16 cellular contexts compared by ENCODE assay signal in genomic region chr17:8069587-8069860, GRCh38. TPM values are rescaled to one million over a fixed set of nuclear protein-coding genes. Genes with fewer than 3 reads are reported as not detected.
A peak's percentile ranks its signal among the peaks of the same experiment; 100 is the strongest.
DNase-seq lines count a peak whose midpoint lies in the region; ATAC-seq and TF ChIP-seq lines count a peak whose summit lies in the region.
"Had no signal": no experiment of that assay in that cellular context is flagged by ENCODE, and none has a peak within 500 bp of the region (broad histone marks: within the 10 kb centered on the region; RNA-seq: fewer than 3 reads in every experiment).

No MANE protein-coding gene starts in this region.

- H3K27ac ChIP-seq in 22Rv1 (peak overlapping the region; percentile 100), sigmoid colon (peak overlapping the region in 3 of 4 donors; percentile 29 to 42 (median 32))
- H3K27ac ChIP-seq: C4-2B, KMS-11 had no signal

- H3K27me3 Mint-ChIP-seq in activated CD4-positive, alpha-beta T cell treated with anti-CD3 and anti-CD28 coated beads for 36 hours = peaks cover 26% of the 10 kb centered on the region
- peaks cover 40 to 61% of the 10 kb centered on the region in 2 donors for H3K27me3 Mint-ChIP-seq in effector memory CD8-positive, alpha-beta T cell

- no peak for TF ChIP-seq EP300 in sigmoid colon (IDR thresholded peaks at IDR 0.05)

- peaks cover 16 to 50% (median 39%) of the 10 kb centered on the region in 3 donors for H3K27me3 ChIP-seq in sigmoid colon

- peaks cover 0 to 20% (median 17%) of the 10 kb centered on the region in 4 donors for H3K4me1 ChIP-seq in sigmoid colon

- no peak for TF ChIP-seq CTCF in 22Rv1 (IDR thresholded peaks at IDR 0.05)
- TF ChIP-seq CTCF in sigmoid colon (IDR thresholded peaks at IDR 0.05) = no peak
- no peak for TF ChIP-seq CTCF in GM13977 (IDR thresholded peaks at IDR 0.05; ENCODE audit: extremely low read depth, insufficient read depth, missing control alignments)

- in situ Hi-C loops in GM13977 (cut with MboI; ENCODE audit: low pct_unique_long_range_greater_than_20kb, low sequenced_read_pairs, unreplicated experiment) = no loop called here

- intact Hi-C loops in left colon (cut with DNase I, micrococcal nuclease) (no loop called here), sigmoid colon (cut with DNase I) (no loop called here)
- intact Hi-C loops in activated CD4-positive, alpha-beta T cell treated with anti-CD3 and anti-CD28 coated beads for 36 hours (cut with DNase I, micrococcal nuclease) = no loop called here

- TF ChIP-seq POLR2A in sigmoid colon (IDR thresholded peaks at IDR 0.05) = no peak

- no peak overlapping the region for H3K4me3 ChIP-seq in sigmoid colon

- H3K36me3 ChIP-seq in sigmoid colon = no peaks in the 10 kb centered on the region

- H3K36me3 Mint-ChIP-seq in activated CD4-positive, alpha-beta T cell treated with anti-CD3 and anti-CD28 coated beads for 36 hours (ENCODE audit: low read depth) = no peaks in the 10 kb centered on the region
- H3K36me3 Mint-ChIP-seq in effector memory CD8-positive, alpha-beta T cell (ENCODE audit: insufficient read depth) = peaks cover 6% of the 10 kb centered on the region

- no peaks in the 10 kb centered on the region for H3K9me3 ChIP-seq in sigmoid colon
- H3K9me3 ChIP-seq: Caco-2 had no signal

- POLR2A ChIA-PET in activated CD4-positive, alpha-beta T cell treated with anti-CD3 and anti-CD28 coated beads for 36 hours (lab: Charles Lee) = interaction anchor here (0.5 kb wide), 1 partner anchor 181 kb away, joined by 4 read pairs; no protein-coding TSS in a partner anchor

- DNase-seq in NCI-H69 (lab: John Stamatoyannopoulos, UW) (peak; percentile 12), left colon (peak; percentile 69 to 80), sigmoid colon (no peak), GM13977 (ENCODE audit: low spot score) (no peak)
- DNase-seq in activated CD4-positive, alpha-beta T cell treated with anti-CD3 and anti-CD28 coated beads for 36 hours = no peak
- no peak for DNase-seq in effector memory CD8-positive, alpha-beta T cell
- DNase-seq: Caco-2, DMS79, H9, NCI-H1092, NCI-H146 had no signal

- H3K27ac Mint-ChIP-seq in activated CD4-positive, alpha-beta T cell treated with anti-CD3 and anti-CD28 coated beads for 36 hours = no peak overlapping the region
- H3K27ac Mint-ChIP-seq in effector memory CD8-positive, alpha-beta T cell = no peak overlapping the region

- 11 to 55% methylated on average over 3 of the region's 3 CpGs for WGBS in sigmoid colon, 2 donors

- peaks cover 20% of the 10 kb centered on the region for H3K4me1 Mint-ChIP-seq in activated CD4-positive, alpha-beta T cell treated with anti-CD3 and anti-CD28 coated beads for 36 hours
- H3K4me1 Mint-ChIP-seq in effector memory CD8-positive, alpha-beta T cell (ENCODE audit: low read depth in 2 of 2) = peaks cover 18 to 21% of the 10 kb centered on the region in 2 donors

- H3K9me3 Mint-ChIP-seq in activated CD4-positive, alpha-beta T cell treated with anti-CD3 and anti-CD28 coated beads for 36 hours (ENCODE audit: low read depth) = no peaks in the 10 kb centered on the region
- H3K9me3 Mint-ChIP-seq in effector memory CD8-positive, alpha-beta T cell = no peaks in the 10 kb centered on the region

- CTCF ChIA-PET in activated CD4-positive, alpha-beta T cell treated with anti-CD3 and anti-CD28 coated beads for 36 hours (lab: Charles Lee) = interaction anchor here (0.6 to 20.9 kb wide), 6 partner anchors 8 to 177 kb away, joined by 3 to 315 read pairs (median 12); partner anchors contain the start of gene ALOXE3

- H3K4me3 Mint-ChIP-seq in activated CD4-positive, alpha-beta T cell treated with anti-CD3 and anti-CD28 coated beads for 36 hours = no peak overlapping the region
- no peak overlapping the region for H3K4me3 Mint-ChIP-seq in effector memory CD8-positive, alpha-beta T cell
- H3K4me3 Mint-ChIP-seq: H9 had no signal

- peak; percentile 88 for ATAC-seq in left colon
- no peak for ATAC-seq in activated CD4-positive, alpha-beta T cell treated with anti-CD3 and anti-CD28 coated beads for 36 hours
- no peak for ATAC-seq in effector memory CD8-positive, alpha-beta T cell (replicated peaks)

RNA-seq across cellular contexts. Expression of gene ALOX12B, which starts 18.0 kb away (rescaled TPM):
- total RNA-seq in left colon (under 1 TPM in 1 of 2 donors, not detected in 1; 0.82 TPM), sigmoid colon (not detected)
- polyA plus RNA-seq in sigmoid colon = under 1 TPM in 1 of 3 donors, not detected in 2; 0.52 TPM
- 1 to 10 TPM; 3.3 to 3.6 TPM for total RNA-seq in activated CD4-positive, alpha-beta T cell treated with anti-CD3 and anti-CD28 coated beads for 36 hours
- total RNA-seq: RPMI7951 had no signal

RNA-seq across cellular contexts. Expression of gene ALOX15B, which starts 30.7 kb away (rescaled TPM):
- 1 to 10 TPM in 1 of 2 donors, under 1 TPM in 1; 0.55 to 2.5 TPM for total RNA-seq in left colon
- total RNA-seq in sigmoid colon = 1 to 10 TPM; 2.8 to 5.3 (median 4.3) TPM
- polyA plus RNA-seq in sigmoid colon = 1 to 10 TPM; 1.2 to 3.2 (median 1.8) TPM
- under 1 TPM; 0.09 to 0.18 TPM for total RNA-seq in activated CD4-positive, alpha-beta T cell treated with anti-CD3 and anti-CD28 coated beads for 36 hours
- total RNA-seq: Caco-2, H9, RPMI7951 had no signal

RNA-seq across cellular contexts. Expression of gene ALOXE3, which starts 48.8 kb away (rescaled TPM):
- total RNA-seq in left colon (not detected), sigmoid colon (not detected)
- polyA plus RNA-seq in sigmoid colon = under 1 TPM in 1 of 3 donors, not detected in 2; 0.17 TPM
- total RNA-seq in activated CD4-positive, alpha-beta T cell treated with anti-CD3 and anti-CD28 coated beads for 36 hours = under 1 TPM; 0.27 to 0.28 TPM
- total RNA-seq: A673, Caco-2 had no signal

RNA-seq across cellular contexts. Expression of gene HES7, which starts 54.4 kb away (rescaled TPM):
- total RNA-seq in left colon (not detected), sigmoid colon (not detected)
- under 1 TPM in 1 of 3 donors, not detected in 2; 0.16 TPM for polyA plus RNA-seq in sigmoid colon
- total RNA-seq in activated CD4-positive, alpha-beta T cell treated with anti-CD3 and anti-CD28 coated beads for 36 hours = 1 to 10 TPM; 2.4 to 3.2 TPM
- total RNA-seq: Caco-2 had no signal

Comparison
In these comparisons a context has a peak if more than half of its experiments do, and no peak if none do; other contexts are left out.
1. DNase-seq: peak in NCI-H69 (single experiment) and left colon (2 of 2); none in sigmoid colon (single experiment), GM13977 (single experiment), activated CD4-positive, alpha-beta T cell treated with anti-CD3 and anti-CD28 coated beads for 36 hours (single experiment) and effector memory CD8-positive, alpha-beta T cell (0 of 3).